In the genomic region with DNA sequence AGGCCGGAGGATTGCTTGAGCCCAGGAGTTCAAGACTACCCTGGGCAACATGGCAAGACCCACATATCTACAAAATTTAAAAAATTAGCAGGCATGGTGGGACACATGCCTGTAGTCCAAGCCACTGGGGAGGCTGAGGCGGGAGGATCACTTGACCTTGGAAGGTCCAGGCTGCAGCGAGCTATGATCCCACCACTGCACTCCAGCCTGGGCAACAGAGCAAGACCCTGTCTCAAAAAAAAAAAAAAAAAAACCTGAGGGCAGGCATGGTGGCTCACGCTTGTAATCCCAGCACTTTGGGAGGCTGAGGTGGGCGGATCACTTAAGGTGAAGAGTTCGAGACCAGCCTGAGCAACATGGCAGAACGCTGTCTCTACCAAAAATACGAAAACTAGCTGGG, we compare ENCODE assay signal across 1 cellular context.
TF ChIP-seq lines count a peak whose summit lies in the region.

No MANE protein-coding gene starts in this region.

TF ChIP-seq in K562, 482 proteins besides CTCF, POLR2A, EP300 and RAD21:
- TF ChIP-seq ZNF121 (CRISPR knock-in tag; conservative IDR thresholded peaks at IDR 0.05), result peak; percentile 70
TF ChIP-seq in K562: peak in this region for 1; not testable (repeated sequence) for 481.
